1 cellular context compared by ENCODE assay signal in genomic region chr13:83880275-83881027, GRCh38.
TF ChIP-seq lines count a peak whose summit lies in the region.

No MANE protein-coding gene starts in this region.

TF ChIP-seq in A549, 52 proteins besides CTCF, POLR2A, EP300 and RAD21 (continued from another document):
- TF ChIP-seq, protein P1, sequence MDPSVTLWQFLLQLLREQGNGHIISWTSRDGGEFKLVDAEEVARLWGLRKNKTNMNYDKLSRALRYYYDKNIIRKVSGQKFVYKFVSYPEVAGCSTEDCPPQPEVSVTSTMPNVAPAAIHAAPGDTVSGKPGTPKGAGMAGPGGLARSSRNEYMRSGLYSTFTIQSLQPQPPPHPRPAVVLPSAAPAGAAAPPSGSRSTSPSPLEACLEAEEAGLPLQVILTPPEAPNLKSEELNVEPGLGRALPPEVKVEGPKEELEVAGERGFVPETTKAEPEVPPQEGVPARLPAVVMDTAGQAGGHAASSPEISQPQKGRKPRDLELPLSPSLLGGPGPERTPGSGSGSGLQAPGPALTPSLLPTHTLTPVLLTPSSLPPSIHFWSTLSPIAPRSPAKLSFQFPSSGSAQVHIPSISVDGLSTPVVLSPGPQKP (IDR thresholded peaks at IDR 0.05; ENCODE audit: low read depth, low read length): no peak
- TF ChIP-seq BHLHE40 (IDR thresholded peaks at IDR 0.05; ENCODE audit: low read depth, low read length) (no peak), MAZ (IDR thresholded peaks at IDR 0.05; ENCODE audit: borderline replicate concordance, low read depth, low read length) (no peak), KDM1A (IDR thresholded peaks at IDR 0.05; ENCODE audit: low read depth) (no peak), SREBF2 (IDR thresholded peaks at IDR 0.05) (no peak)
- TF ChIP-seq, protein P2, sequence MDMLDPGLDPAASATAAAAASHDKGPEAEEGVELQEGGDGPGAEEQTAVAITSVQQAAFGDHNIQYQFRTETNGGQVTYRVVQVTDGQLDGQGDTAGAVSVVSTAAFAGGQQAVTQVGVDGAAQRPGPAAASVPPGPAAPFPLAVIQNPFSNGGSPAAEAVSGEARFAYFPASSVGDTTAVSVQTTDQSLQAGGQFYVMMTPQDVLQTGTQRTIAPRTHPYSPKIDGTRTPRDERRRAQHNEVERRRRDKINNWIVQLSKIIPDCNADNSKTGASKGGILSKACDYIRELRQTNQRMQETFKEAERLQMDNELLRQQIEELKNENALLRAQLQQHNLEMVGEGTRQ (IDR thresholded peaks at IDR 0.05): no peak
